Comparison of ENCODE assay signal across 9 cellular contexts in genomic region chr2:152861349-152861942, GRCh38.
DNase-seq lines count a peak whose midpoint lies in the region; ATAC-seq, FAIRE-seq and TF ChIP-seq lines count a peak whose summit lies in the region.
"Had no signal": no experiment of that assay in that cellular context is flagged by ENCODE, and none has a peak within 500 bp of the region (broad histone marks: within the 10 kb centered on the region; RNA-seq: fewer than 3 reads in every experiment).

No MANE protein-coding gene starts in this region.

- peaks cover 2% of the 10 kb centered on the region; the same call in 1 of the 2 replicates for H3K27me3 Mint-ChIP-seq in HFFc6 (ENCODE audit: insufficient read depth)

- TF ChIP-seq CTCF in HFFc6 (IDR thresholded peaks at IDR 0.05) (peak; percentile 83), gastroesophageal sphincter (IDR thresholded peaks at IDR 0.05) (peak; percentile 23 to 71 (median 50)), tibial nerve (IDR thresholded peaks at IDR 0.05) (peak in 4 of 5 experiments; percentile 22 to 34 (median 28))

- DNase-seq in NCI-H82 (lab: John Stamatoyannopoulos, UW) (peak; percentile 83), NCI-H82 treated with DMSO at 0.1 percent for 48 hours (lab: John Stamatoyannopoulos, UW; ENCODE audit: unreplicated experiment) (no peak), HFFc6 (no peak), RPMI7951 (ENCODE audit: low read depth) (peak; percentile 10), tibial nerve (ENCODE audit: low spot score in 2 of 2) (peak in 1 of 2 donors; percentile 13), GM12892 (ENCODE audit: insufficient read length) (no peak)

- 35 to 74% methylated on average over 3 to 6 of the region's 6 CpGs for WGBS in gastroesophageal sphincter (ENCODE audit: low coverage in 1 of 2), 2 donors
- WGBS in tibial nerve, 2 donors, result 69 to 75% methylated on average over 6 of the region's 6 CpGs

- H3K36me3 ChIP-seq in gastroesophageal sphincter (no peaks in the 10 kb centered on the region), tibial nerve (no peaks in the 10 kb centered on the region)

- H3K27me3 ChIP-seq in gastroesophageal sphincter (peaks cover under 1% of the 10 kb centered on the region), tibial nerve (no peaks in the 10 kb centered on the region)

- TF ChIP-seq EP300 in gastroesophageal sphincter (IDR thresholded peaks at IDR 0.05) (no peak), tibial nerve (IDR thresholded peaks at IDR 0.05) (no peak)

- ATAC-seq in gastroesophageal sphincter (no peak), HG03135 (IDR thresholded peaks at IDR 0.05; ENCODE audit: unreplicated experiment) (no peak)

- H3K9me3 ChIP-seq in gastroesophageal sphincter (no peaks in the 10 kb centered on the region), tibial nerve (peaks cover 0 to 3% (median 0%) of the 10 kb centered on the region in 4 donors)

- peak overlapping the region; percentile 73; the same call in 1 of the 2 replicates for H3K27ac Mint-ChIP-seq in HFFc6
- H3K27ac Mint-ChIP-seq: activated naive CD4-positive, alpha-beta T cell treated with anti-CD3 and anti-CD28 coated beads, Interleukin-2, amount 50 U/mL, for 24 hours had no signal

- H3K36me3 Mint-ChIP-seq in HFFc6 (ENCODE audit: low read depth), result peaks cover 21% of the 10 kb centered on the region; the same call in 1 of the 2 replicates

- no peaks in the 10 kb centered on the region for H3K4me1 ChIP-seq in gastroesophageal sphincter
- no peaks in the 10 kb centered on the region for H3K4me1 ChIP-seq in tibial nerve

- no peak for TF ChIP-seq POLR2A in gastroesophageal sphincter (IDR thresholded peaks at IDR 0.05)
- TF ChIP-seq POLR2A in tibial nerve (IDR thresholded peaks at IDR 0.05), result no peak
- no peak for TF ChIP-seq POLR2A in GM12892 (IDR thresholded peaks at IDR 0.05; ENCODE audit: low read depth, low read length)

- H3K27ac ChIP-seq in gastroesophageal sphincter, result no peak overlapping the region
- no peak overlapping the region for H3K27ac ChIP-seq in tibial nerve

- no peak overlapping the region for H3K4me3 ChIP-seq in gastroesophageal sphincter
- no peak overlapping the region for H3K4me3 ChIP-seq in tibial nerve

- H3K4me3 Mint-ChIP-seq in HFFc6, result peak overlapping the region; percentile 72; the same call in 1 of the 2 replicates
- H3K4me3 Mint-ChIP-seq: activated naive CD4-positive, alpha-beta T cell treated with anti-CD3 and anti-CD28 coated beads, Interleukin-2, amount 50 U/mL, for 24 hours had no signal

- no peak for FAIRE-seq in GM12892 (lab: Jason Lieb, UNC)

- peaks cover 17% of the 10 kb centered on the region; the same call in 1 of the 2 replicates for H3K9me3 Mint-ChIP-seq in HFFc6

- peaks cover 34% of the 10 kb centered on the region for H3K4me1 Mint-ChIP-seq in HFFc6 (ENCODE audit: low read depth)
- H3K4me1 Mint-ChIP-seq: activated naive CD4-positive, alpha-beta T cell treated with anti-CD3 and anti-CD28 coated beads, Interleukin-2, amount 50 U/mL, for 24 hours had no signal

Comparison
In these comparisons a context has a peak if more than half of its experiments do, and no peak if none do; other contexts are left out.
1. DNase-seq: peak in NCI-H82 (single experiment) and RPMI7951 (single experiment); none in NCI-H82 treated with DMSO at 0.1 percent for 48 hours (single experiment), HFFc6 (single experiment) and GM12892 (single experiment).
2. CTCF ChIP-seq: peak in every context shown above with its lines; median percentile 83 in HFFc6; 50 in gastroesophageal sphincter; 28 in tibial nerve.